11 cellular contexts compared by ENCODE assay signal in genomic region chr13:99967884-99968520, GRCh38. TPM values are rescaled to one million over a fixed set of nuclear protein-coding genes. Genes with fewer than 3 reads are reported as not detected.
A peak's percentile ranks its signal among the peaks of the same experiment; 100 is the strongest.
DNase-seq lines count a peak whose midpoint lies in the region; ATAC-seq and TF ChIP-seq lines count a peak whose summit lies in the region.
"Had no signal": no experiment of that assay in that cellular context is flagged by ENCODE, and none has a peak within 500 bp of the region (broad histone marks: within the 10 kb centered on the region; RNA-seq: fewer than 3 reads in every experiment).

No MANE protein-coding gene starts in this region.

- no peak overlapping the region for H3K27ac ChIP-seq in CD8-positive, alpha-beta memory T cell (ENCODE audit: low read depth, low read length)
- H3K27ac ChIP-seq in HUES64 (ENCODE audit: low read depth, low read length): peak overlapping the region; percentile 38; the same call in 1 of the 2 replicates
- peak overlapping the region in 57 of 59 donors; percentile 63 to 97 (median 89) for H3K27ac ChIP-seq in dorsolateral prefrontal cortex
- H3K27ac ChIP-seq in ovary: no peak overlapping the region
- H3K27ac ChIP-seq in RWPE1: no peak overlapping the region

- no peak for TF ChIP-seq EP300 in ovary (IDR thresholded peaks at IDR 0.05)

- peaks cover 63 to 74% of the 10 kb centered on the region in 2 donors for H3K27me3 Mint-ChIP-seq in CD8-positive, alpha-beta memory T cell

- ATAC-seq in GM19035 (IDR thresholded peaks at IDR 0.05; ENCODE audit: unreplicated experiment): no peak

- DNase-seq in CD8-positive, alpha-beta memory T cell: no peak
- no peak for DNase-seq in dorsolateral prefrontal cortex
- no peak for DNase-seq in ovary
- no peak for DNase-seq in activated CD4-positive, CD25-positive, alpha-beta regulatory T cell treated with anti-CD3 and anti-CD28 coated beads, Interleukin-2, amount 50 U/mL, for 72 hours
- DNase-seq in RWPE1 (ENCODE audit: low spot score): no peak
- no peak for DNase-seq in NCI-H2227 (lab: John Stamatoyannopoulos, UW; ENCODE audit: unreplicated experiment)
- DNase-seq: midbrain had no signal

- TF ChIP-seq POLR2A in ovary (IDR thresholded peaks at IDR 0.05): no peak

- TF ChIP-seq CTCF in dorsolateral prefrontal cortex (IDR thresholded peaks at IDR 0.05 in 54 of 56, conservative IDR thresholded peaks at IDR 0.05 in 2 of 56; ENCODE audit: low read depth in 1 of 56, partially characterized antibody in 56 of 56): peak in 1 of 56 donors; percentile 7
- no peak for TF ChIP-seq CTCF in ovary (IDR thresholded peaks at IDR 0.05)
- TF ChIP-seq CTCF in RWPE1 (conservative IDR thresholded peaks at IDR 0.05; ENCODE audit: low read depth): no peak

- peaks cover 61% of the 10 kb centered on the region for H3K27me3 ChIP-seq in CD8-positive, alpha-beta memory T cell (ENCODE audit: insufficient read depth, low read length, poor library complexity, severe bottlenecking)
- H3K27me3 ChIP-seq in HUES64 (ENCODE audit: insufficient read depth, low read length) (peaks cover 39% of the 10 kb centered on the region), dorsolateral prefrontal cortex (peaks cover 0 to 95% (median 81%) of the 10 kb centered on the region in 45 donors), ovary (peaks cover 21% of the 10 kb centered on the region)

- CTCF ChIA-PET in CD8-positive, alpha-beta memory T cell (lab: Charles Lee): no interaction called here
- CTCF ChIA-PET in RWPE1 (lab: Yijun Ruan, JAX): no interaction called here

- H3K9me3 ChIP-seq in CD8-positive, alpha-beta memory T cell (ENCODE audit: low read length): peaks cover 10% of the 10 kb centered on the region
- H3K9me3 ChIP-seq in HUES64 (ENCODE audit: insufficient read depth, low read depth, low read length) (no peaks in the 10 kb centered on the region), ovary (no peaks in the 10 kb centered on the region)

- no peaks in the 10 kb centered on the region for H3K36me3 ChIP-seq in CD8-positive, alpha-beta memory T cell (ENCODE audit: insufficient read depth, low read length)
- H3K36me3 ChIP-seq in HUES64 (ENCODE audit: insufficient read depth, low read length): peaks cover 56% of the 10 kb centered on the region
- no peaks in the 10 kb centered on the region for H3K36me3 ChIP-seq in ovary

- H3K4me3 Mint-ChIP-seq in CD8-positive, alpha-beta memory T cell: peak overlapping the region; percentile 3 to 82 (median 49)

- intact Hi-C loops in dorsolateral prefrontal cortex (cut with DNase I) (no loop called here), ovary (cut with DNase I) (no loop called here)

- H3K9ac ChIP-seq in HUES64 (ENCODE audit: low read depth, low read length): peak overlapping the region; percentile 85

- no peak overlapping the region for H3K4me3 ChIP-seq in CD8-positive, alpha-beta memory T cell (ENCODE audit: low read length)
- H3K4me3 ChIP-seq in HUES64 (ENCODE audit: low read length): peak overlapping the region; percentile 97
- H3K4me3 ChIP-seq in dorsolateral prefrontal cortex: peak overlapping the region; percentile 29 to 72 (median 57)
- peak overlapping the region; percentile 14 for H3K4me3 ChIP-seq in ovary

- POLR2A ChIA-PET in CD8-positive, alpha-beta memory T cell (lab: Charles Lee): no interaction called here
- POLR2A ChIA-PET in RWPE1 (lab: Yijun Ruan, JAX; ENCODE audit: low non-redundant PET): no interaction called here

- peaks cover 0 to 2% (median 0%) of the 10 kb centered on the region in 3 donors for H3K36me3 Mint-ChIP-seq in CD8-positive, alpha-beta memory T cell

- WGBS in HUES64: under 1% methylated on average over 58 of the region's 58 CpGs
- WGBS in ovary, 3 donors: 9 to 11% (median 10%) methylated on average over 41 to 58 of the region's 58 CpGs

- peaks cover 8 to 26% (median 23%) of the 10 kb centered on the region in 5 donors for H3K9me3 Mint-ChIP-seq in CD8-positive, alpha-beta memory T cell

- H3K4me1 ChIP-seq in CD8-positive, alpha-beta memory T cell (ENCODE audit: insufficient read depth, low read length): peaks cover 17% of the 10 kb centered on the region
- H3K4me1 ChIP-seq in HUES64 (ENCODE audit: insufficient read depth, low read length): peaks cover 35% of the 10 kb centered on the region
- peaks cover 5% of the 10 kb centered on the region for H3K4me1 ChIP-seq in ovary (ENCODE audit: insufficient read depth)

- H3K4me1 Mint-ChIP-seq in CD8-positive, alpha-beta memory T cell: peaks cover 24 to 28% (median 24%) of the 10 kb centered on the region in 3 donors

- peak overlapping the region in 3 of 8 donors; percentile 40 to 75 (median 70) for H3K27ac Mint-ChIP-seq in CD8-positive, alpha-beta memory T cell

RNA-seq across cellular contexts. Expression of gene ZIC5, which starts 3.6 kb away (rescaled TPM):
- total RNA-seq in CD8-positive, alpha-beta memory T cell: not detected
- not detected for polyA plus RNA-seq in CD8-positive, alpha-beta memory T cell
- polyA plus RNA-seq in HUES64 (2013, experiment 1 of 2): 25.6 TPM
- 25.2 TPM for polyA plus RNA-seq in HUES64 (2013, experiment 2 of 2)
- 10 to 100 TPM in 1 of 120 experiments, 1 to 10 TPM in 118, under 1 TPM in 1; 0.91 to 10.4 (median 3.1) TPM for total RNA-seq in dorsolateral prefrontal cortex
- under 1 TPM in 2 of 7 donors, not detected in 5; 0.10 to 0.11 TPM for total RNA-seq in ovary
- polyA plus RNA-seq in ovary: not detected
- total RNA-seq: LHCN-M2; T-helper 1 cell treated with Interleukin-12 subunit alpha and Interleukin-12 subunit beta and Interleukin-4 antibody, amounts not matched to agents 30 ng/mL and 1 ng/mL, for 36 hours had no signal

RNA-seq across cellular contexts. Expression of gene ZIC2, which starts 13.6 kb away (rescaled TPM):
- not detected for total RNA-seq in CD8-positive, alpha-beta memory T cell
- not detected for polyA plus RNA-seq in CD8-positive, alpha-beta memory T cell
- polyA plus RNA-seq in HUES64 (2013, experiment 1 of 2): 113 TPM
- 125 TPM for polyA plus RNA-seq in HUES64 (2013, experiment 2 of 2)
- 10 to 100 TPM in 117 of 120 experiments, 1 to 10 TPM in 3; 6.5 to 90.1 (median 24.5) TPM for total RNA-seq in dorsolateral prefrontal cortex
- under 1 TPM in 1 of 7 donors, not detected in 6; 0.36 TPM for total RNA-seq in ovary
- polyA plus RNA-seq in ovary: under 1 TPM; 0.02 to 0.07 TPM
- total RNA-seq: LHCN-M2 had no signal

Comparison
In these comparisons a context has a peak if more than half of its experiments do, and no peak if none do; other contexts are left out.
1. H3K27ac ChIP-seq: peak in HUES64 (single experiment) and dorsolateral prefrontal cortex (57 of 59); none in CD8-positive, alpha-beta memory T cell (single experiment), ovary (0 of 2) and RWPE1 (single experiment).
2. RNA of gene ZIC2, which starts 13.6 kb away (total RNA-seq): 6.5 to 90.1 TPM in dorsolateral prefrontal cortex; not detected in CD8-positive, alpha-beta memory T cell and 0.36 TPM in ovary; every median in the first group is over 4 times any median in the second.